In genomic region chr4:78749258-78749971, GRCh38 we compare ENCODE assay signal across 10 cellular contexts. TPM values are rescaled to one million over a fixed set of nuclear protein-coding genes. Genes with fewer than 3 reads are reported as not detected.
DNase-seq lines count a peak whose midpoint lies in the region; ATAC-seq and TF ChIP-seq lines count a peak whose summit lies in the region.
"Had no signal": no experiment of that assay in that cellular context is flagged by ENCODE, and none has a peak within 500 bp of the region (broad histone marks: within the 10 kb centered on the region; RNA-seq: fewer than 3 reads in every experiment).

No MANE protein-coding gene starts in this region.

- peaks cover 0 to 6% (median 0%) of the 10 kb centered on the region in 4 donors for H3K4me1 ChIP-seq in transverse colon

- in situ Hi-C loops in transverse colon (cut with MboI; ENCODE audit: low pct_ligation_motif_present in 1 of 4, low pct_unique_long_range_greater_than_20kb in 1 of 4, low sequenced_read_pairs in 3 of 4): no loop called here

- 68 to 78% methylated on average over 4 of the region's 4 CpGs for WGBS in transverse colon (ENCODE audit: low coverage in 1 of 2), 2 donors

- H3K4me3 ChIP-seq in HL-60 (replicated peaks; ENCODE audit: insufficient read depth, low read length) (no peak overlapping the region), transverse colon (no peak overlapping the region)
- H3K4me3 ChIP-seq: MG63 had no signal

- H3K9me3 ChIP-seq in transverse colon: no peaks in the 10 kb centered on the region
- H3K9me3 ChIP-seq: MG63 had no signal

- H3K27me3 ChIP-seq in HL-60 (ENCODE audit: insufficient read depth, poor library complexity, severe bottlenecking) (no peaks in the 10 kb centered on the region), transverse colon (no peaks in the 10 kb centered on the region)
- H3K27me3 ChIP-seq: MG63 had no signal

- ATAC-seq in GM18511 (IDR thresholded peaks at IDR 0.05; ENCODE audit: unreplicated experiment) (peak; percentile 59), GM21529 (IDR thresholded peaks at IDR 0.05; ENCODE audit: unreplicated experiment) (peak; percentile 32), left ventricle myocardium superior (peak; percentile 86), GM19397 (IDR thresholded peaks at IDR 0.05; ENCODE audit: unreplicated experiment) (no peak)

- DNase-seq in HL-60 (ENCODE audit: low read depth in 1 of 2, low spot score in 1 of 2) (no peak), left ventricle myocardium superior (no peak), inferior parietal cortex (ENCODE audit: extremely low spot score) (no peak), transverse colon (no peak), AG20443 (ENCODE audit: low spot score) (no peak)
- DNase-seq: hypothalamus, MG63 had no signal

- H3K27ac ChIP-seq in HL-60 (replicated peaks) (peak overlapping the region; percentile 51), transverse colon (no peak overlapping the region)

- no peak for TF ChIP-seq EP300 in transverse colon (IDR thresholded peaks at IDR 0.05; ENCODE audit: low read depth)

- no peak for TF ChIP-seq CTCF in HL-60 (IDR thresholded peaks at IDR 0.05; ENCODE audit: insufficient read depth, low read length)
- TF ChIP-seq CTCF in transverse colon (IDR thresholded peaks at IDR 0.05): no peak

- intact Hi-C loops in left ventricle myocardium superior (cut with micrococcal nuclease) (no loop called here), transverse colon (cut with DNase I; ENCODE audit: low total_unique reads) (no loop called here)

- no peaks in the 10 kb centered on the region for H3K36me3 ChIP-seq in transverse colon
- H3K36me3 ChIP-seq: MG63 had no signal

- TF ChIP-seq POLR2A in transverse colon (IDR thresholded peaks at IDR 0.05): no peak

RNA-seq across cellular contexts. Expression of gene BMP2K, which starts 26.7 kb away (rescaled TPM):
- 38.7 TPM for total RNA-seq in left ventricle myocardium superior
- total RNA-seq in transverse colon: 100 to 1,000 TPM in 1 of 4 donors, 10 to 100 TPM in 3; 12.3 to 147 (median 71.2) TPM
